ENCODE assay signal across 2 cellular contexts in genomic region chr4:39706829-39707511, GRCh38.
TF ChIP-seq lines count a peak whose summit lies in the region.

No MANE protein-coding gene starts in this region.

TF ChIP-seq in SK-N-SH treated with all-trans-retinoic acid at 6 μM for 48 hours, 23 proteins besides CTCF, POLR2A, EP300 and RAD21 (continued from another document):
- TF ChIP-seq CSRNP3 (CRISPR knock-in tag; IDR thresholded peaks at IDR 0.05) (no peak), RARB (CRISPR knock-in tag; IDR thresholded peaks at IDR 0.05) (no peak), ISL1 (CRISPR knock-in tag; IDR thresholded peaks at IDR 0.05) (no peak)
TF ChIP-seq in SK-N-SH treated with all-trans-retinoic acid at 6 μM for 48 hours: peak in this region for 0.

TF ChIP-seq in SK-N-SH, 30 proteins besides CTCF, POLR2A, EP300 and RAD21 (continued from another document):
- TF ChIP-seq TAF1 (IDR thresholded peaks at IDR 0.05; ENCODE audit: borderline replicate concordance, low read depth, low read length), result no peak
- TF ChIP-seq SIN3A (IDR thresholded peaks at IDR 0.05; ENCODE audit: borderline replicate concordance, low read depth, low read length), result no peak
